Comparison of ENCODE assay signal across 16 cellular contexts in the genomic region with DNA sequence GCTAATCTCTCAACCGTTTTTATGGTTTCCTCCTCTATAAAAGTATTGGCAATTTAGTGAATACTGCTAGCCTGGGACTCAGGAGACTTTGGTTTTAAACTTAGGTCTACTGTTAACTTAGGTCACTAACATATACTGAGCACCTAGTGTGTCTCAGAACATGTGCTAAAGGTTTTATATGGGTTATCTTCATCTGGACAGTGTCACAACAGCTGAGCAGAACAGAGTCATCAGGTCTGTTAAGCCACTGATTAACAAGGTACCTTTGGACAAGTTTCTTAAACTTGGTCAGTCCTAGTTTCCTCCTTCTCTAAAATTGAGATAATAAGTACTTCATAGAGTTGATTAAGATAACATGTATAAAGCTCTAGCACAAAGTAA. TPM values are rescaled to one million over a fixed set of nuclear protein-coding genes. Genes with fewer than 3 reads are reported as not detected.
A peak's percentile ranks its signal among the peaks of the same experiment; 100 is the strongest.
DNase-seq lines count a peak whose midpoint lies in the region; ATAC-seq and TF ChIP-seq lines count a peak whose summit lies in the region.
"Had no signal": no experiment of that assay in that cellular context is flagged by ENCODE, and none has a peak within 500 bp of the region (broad histone marks: within the 10 kb centered on the region; RNA-seq: fewer than 3 reads in every experiment).

No MANE protein-coding gene starts in this region.

- peak overlapping the region; percentile 33; the same call in 1 of the 2 replicates for H3K27ac ChIP-seq in MM.1S (ENCODE audit: low read length)
- H3K27ac ChIP-seq in spleen: no peak overlapping the region
- H3K27ac ChIP-seq: stomach had no signal

- TF ChIP-seq POLR2A in spleen (IDR thresholded peaks at IDR 0.05): no peak

- intact Hi-C loops in spleen (cut with DNase I; ENCODE audit: low total_unique reads): loop anchor here (2.0 to 10.0 kb wide), 2 partner anchors 180 to 432 kb away; no protein-coding TSS in a partner anchor

- H3K4me3 ChIP-seq in MM.1S (ENCODE audit: low read length) (peak overlapping the region; percentile 3; the same call in 1 of the 2 replicates), spleen (no peak overlapping the region)
- H3K4me3 ChIP-seq: stomach had no signal

- H3F3A ChIP-seq in MM.1S (ENCODE audit: insufficient read depth, low read length): peaks cover 35% of the 10 kb centered on the region

- ATAC-seq in GM18498 (IDR thresholded peaks at IDR 0.05; ENCODE audit: unreplicated experiment): peak; percentile 24
- peak; percentile 47 for ATAC-seq in GM19452 (IDR thresholded peaks at IDR 0.05; ENCODE audit: unreplicated experiment)
- ATAC-seq in HG02970 (IDR thresholded peaks at IDR 0.05; ENCODE audit: low FRiP score, unreplicated experiment): peak; percentile 21

- peak overlapping the region; percentile 57 for H3K4me2 ChIP-seq in MM.1S (ENCODE audit: low read depth, low read length)

- 66 to 87% (median 80%) methylated on average over 1 of the region's 1 CpG for WGBS in spleen, 5 donors

- TF ChIP-seq CTCF in MM.1S (IDR thresholded peaks at IDR 0.05; ENCODE audit: low read length) (no peak), spleen (IDR thresholded peaks at IDR 0.05 in 8 of 11, conservative IDR thresholded peaks at IDR 0.05 in 3 of 11) (no peak)

- no peaks in the 10 kb centered on the region for H3K27me3 ChIP-seq in MM.1S (replicated peaks; ENCODE audit: insufficient read depth, low read length)
- no peaks in the 10 kb centered on the region for H3K27me3 ChIP-seq in spleen (replicated peaks in 1 of 7)
- H3K27me3 ChIP-seq: stomach had no signal

- H3K9me2 ChIP-seq in MM.1S (replicated peaks; ENCODE audit: insufficient read depth, low read length): no peaks in the 10 kb centered on the region

- H3K79me2 ChIP-seq in MM.1S (ENCODE audit: low read length): peaks cover 50% of the 10 kb centered on the region

- H3K4me1 ChIP-seq in MM.1S (ENCODE audit: low read length): peaks cover 18% of the 10 kb centered on the region
- H3K4me1 ChIP-seq in spleen: peaks cover 0 to 30% (median 21%) of the 10 kb centered on the region in 6 donors

- DNase-seq in MM.1S (no peak), nucleus accumbens (lab: John Stamatoyannopoulos, UW) (no peak), DMS114 treated with DMSO at 0.1 percent for 48 hours (lab: John Stamatoyannopoulos, UW; ENCODE audit: unreplicated experiment) (no peak), spleen (no peak)
- DNase-seq in activated effector memory CD4-positive, alpha-beta T cell treated with anti-CD3 and anti-CD28 coated beads, Interleukin-2, amount 50 U/mL, for 16 hours: no peak
- DNase-seq: amniotic stem cell, head of caudate nucleus, NCI-H146, occipital lobe, stomach had no signal

- no peak overlapping the region for H3K9ac ChIP-seq in MM.1S (ENCODE audit: low read length)

- no peaks in the 10 kb centered on the region for H4K20me1 ChIP-seq in MM.1S (ENCODE audit: insufficient read depth, low read length)

- H3K36me3 ChIP-seq in MM.1S (replicated peaks; ENCODE audit: insufficient read depth, low read length): no peaks in the 10 kb centered on the region
- H3K36me3 ChIP-seq in spleen: no peaks in the 10 kb centered on the region

- H2AFZ ChIP-seq in MM.1S (ENCODE audit: low read length): no peak overlapping the region; the same call in 1 of the 2 replicates

- H3K9me3 ChIP-seq in MM.1S (replicated peaks; ENCODE audit: insufficient read depth, low read length) (no peaks in the 10 kb centered on the region), spleen (no peaks in the 10 kb centered on the region)
- H3K9me3 ChIP-seq: stomach had no signal

RNA-seq across cellular contexts. Expression of a gene that starts 30.6 kb away (rescaled TPM):
- total RNA-seq in spleen: 10 to 100 TPM in 6 of 7 donors, 1 to 10 TPM in 1; 4.6 to 19.5 (median 14.7) TPM
- polyA plus RNA-seq in spleen: 1 to 10 TPM; 6.1 to 8.2 (median 6.9) TPM

RNA-seq across cellular contexts. Expression of a gene that starts 38.4 kb away (rescaled TPM):
- not detected for total RNA-seq in spleen
- polyA plus RNA-seq in spleen: not detected
- total RNA-seq: HT1080; occipital lobe; T-helper 2 cell treated with Interferon-gamma antibody and Interleukin-4, amounts not matched to agents 100 ng/mL and 5 ng/mL, for 36 hours had no signal
- polyA plus RNA-seq: liver had no signal

RNA-seq across cellular contexts. Expression of a gene that starts 56.4 kb away (rescaled TPM):
- total RNA-seq in spleen: not detected
- polyA plus RNA-seq in spleen: under 1 TPM in 1 of 3 donors, not detected in 2; 0.13 TPM
- total RNA-seq: liver; occipital lobe; T-helper 2 cell treated with Interferon-gamma antibody and Interleukin-4, amounts not matched to agents 100 ng/mL and 5 ng/mL, for 36 hours had no signal
- polyA plus RNA-seq: liver had no signal
